Comparison of ENCODE assay signal across 1 cellular context in genomic region chr1:232805269-232806070, GRCh38.
TF ChIP-seq lines count a peak whose summit lies in the region.

TSS of gene MAP10 (plus strand) at chr1:232805416. CDS start at chr1:232805450, 34 bp downstream.

TF ChIP-seq in K562, 482 proteins besides CTCF, POLR2A, EP300 and RAD21 (continued from another document and continues in another):
- no peak for TF ChIP-seq DEAF1 (CRISPR knock-in tag; IDR thresholded peaks at IDR 0.05)
- TF ChIP-seq RCOR1 (IDR thresholded peaks at IDR 0.05; ENCODE audit: borderline replicate concordance in 1 of 2, low read depth in 2 of 2, low read length in 2 of 2), result no peak
- TF ChIP-seq RUNX1 (IDR thresholded peaks at IDR 0.05; ENCODE audit: low read depth), result no peak
- TF ChIP-seq FOXJ2 (tag; IDR thresholded peaks at IDR 0.05), result no peak
- TF ChIP-seq CBFA2T2 (conservative IDR thresholded peaks at IDR 0.05), result no peak
- TF ChIP-seq XRCC3 (IDR thresholded peaks at IDR 0.05), result no peak
- TF ChIP-seq CBX5 (IDR thresholded peaks at IDR 0.05; ENCODE audit: borderline replicate concordance, low read depth), result no peak
- no peak for TF ChIP-seq FOXJ3 (CRISPR knock-in tag; IDR thresholded peaks at IDR 0.05)
- TF ChIP-seq POLR3A (IDR thresholded peaks at IDR 0.05; ENCODE audit: borderline replicate concordance, extremely low read depth, insufficient read depth, insufficient read length), result no peak
- no peak for TF ChIP-seq ZNF584 (CRISPR knock-in tag; IDR thresholded peaks at IDR 0.05; ENCODE audit: low read depth)
- no peak for TF ChIP-seq SAFB (IDR thresholded peaks at IDR 0.05; ENCODE audit: borderline replicate concordance, low read depth, low read length)
- TF ChIP-seq MTA2 (IDR thresholded peaks at IDR 0.05; ENCODE audit: low read depth), result no peak
- no peak for TF ChIP-seq ASH1L (IDR thresholded peaks at IDR 0.05; ENCODE audit: borderline replicate concordance, low read depth, partially characterized antibody)
- TF ChIP-seq, protein P1, sequence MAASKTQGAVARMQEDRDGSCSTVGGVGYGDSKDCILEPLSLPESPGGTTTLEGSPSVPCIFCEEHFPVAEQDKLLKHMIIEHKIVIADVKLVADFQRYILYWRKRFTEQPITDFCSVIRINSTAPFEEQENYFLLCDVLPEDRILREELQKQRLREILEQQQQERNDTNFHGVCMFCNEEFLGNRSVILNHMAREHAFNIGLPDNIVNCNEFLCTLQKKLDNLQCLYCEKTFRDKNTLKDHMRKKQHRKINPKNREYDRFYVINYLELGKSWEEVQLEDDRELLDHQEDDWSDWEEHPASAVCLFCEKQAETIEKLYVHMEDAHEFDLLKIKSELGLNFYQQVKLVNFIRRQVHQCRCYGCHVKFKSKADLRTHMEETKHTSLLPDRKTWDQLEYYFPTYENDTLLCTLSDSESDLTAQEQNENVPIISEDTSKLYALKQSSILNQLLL (CRISPR knock-in tag; IDR thresholded peaks at IDR 0.05; ENCODE audit: borderline replicate concordance), result no peak
- no peak for TF ChIP-seq ZNF165 (CRISPR knock-in tag; IDR thresholded peaks at IDR 0.05; ENCODE audit: borderline replicate concordance)
- peak; percentile 99 for TF ChIP-seq CHD2 (IDR thresholded peaks at IDR 0.05; ENCODE audit: low read depth, low read length)
- TF ChIP-seq ZBTB8A (IDR thresholded peaks at IDR 0.05; ENCODE audit: partially characterized antibody), result no peak
- peak; percentile 42; the same call in 1 of the 2 replicates for TF ChIP-seq MYC (IDR thresholded peaks at IDR 0.05; ENCODE audit: low read depth, low read length)
- no peak for TF ChIP-seq MYC (CRISPR knock-in tag; IDR thresholded peaks at IDR 0.05; ENCODE audit: borderline replicate concordance, low read depth)
- no peak for TF ChIP-seq AFF4 (CRISPR knock-in tag; IDR thresholded peaks at IDR 0.05)
- TF ChIP-seq, protein P2, sequence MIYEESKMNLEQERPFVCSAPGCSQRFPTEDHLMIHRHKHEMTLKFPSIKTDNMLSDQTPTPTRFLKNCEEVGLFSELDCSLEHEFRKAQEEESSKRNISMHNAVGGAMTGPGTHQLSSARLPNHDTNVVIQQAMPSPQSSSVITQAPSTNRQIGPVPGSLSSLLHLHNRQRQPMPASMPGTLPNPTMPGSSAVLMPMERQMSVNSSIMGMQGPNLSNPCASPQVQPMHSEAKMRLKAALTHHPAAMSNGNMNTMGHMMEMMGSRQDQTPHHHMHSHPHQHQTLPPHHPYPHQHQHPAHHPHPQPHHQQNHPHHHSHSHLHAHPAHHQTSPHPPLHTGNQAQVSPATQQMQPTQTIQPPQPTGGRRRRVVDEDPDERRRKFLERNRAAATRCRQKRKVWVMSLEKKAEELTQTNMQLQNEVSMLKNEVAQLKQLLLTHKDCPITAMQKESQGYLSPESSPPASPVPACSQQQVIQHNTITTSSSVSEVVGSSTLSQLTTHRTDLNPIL (CRISPR knock-in tag; IDR thresholded peaks at IDR 0.05), result no peak
- TF ChIP-seq, protein P3, sequence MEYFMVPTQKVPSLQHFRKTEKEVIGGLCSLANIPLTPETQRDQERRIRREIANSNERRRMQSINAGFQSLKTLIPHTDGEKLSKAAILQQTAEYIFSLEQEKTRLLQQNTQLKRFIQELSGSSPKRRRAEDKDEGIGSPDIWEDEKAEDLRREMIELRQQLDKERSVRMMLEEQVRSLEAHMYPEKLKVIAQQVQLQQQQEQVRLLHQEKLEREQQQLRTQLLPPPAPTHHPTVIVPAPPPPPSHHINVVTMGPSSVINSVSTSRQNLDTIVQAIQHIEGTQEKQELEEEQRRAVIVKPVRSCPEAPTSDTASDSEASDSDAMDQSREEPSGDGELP (CRISPR knock-in tag; IDR thresholded peaks at IDR 0.05; ENCODE audit: borderline replicate concordance), result 0 out of 2 replicates have a peak, but pooled peaks have one; percentile 17
- TF ChIP-seq ZNF232 (CRISPR knock-in tag; IDR thresholded peaks at IDR 0.05), result no peak
- TF ChIP-seq ILF3 (IDR thresholded peaks at IDR 0.05; ENCODE audit: borderline replicate concordance), result no peak
- TF ChIP-seq CHD4 (IDR thresholded peaks at IDR 0.05; ENCODE audit: insufficient read depth, insufficient replicate concordance, low read depth, low read length, poor library complexity, severe bottlenecking), result no peak
- no peak for TF ChIP-seq SRSF3 (IDR thresholded peaks at IDR 0.05; ENCODE audit: insufficient read depth, low read length)
- TF ChIP-seq, protein P4, sequence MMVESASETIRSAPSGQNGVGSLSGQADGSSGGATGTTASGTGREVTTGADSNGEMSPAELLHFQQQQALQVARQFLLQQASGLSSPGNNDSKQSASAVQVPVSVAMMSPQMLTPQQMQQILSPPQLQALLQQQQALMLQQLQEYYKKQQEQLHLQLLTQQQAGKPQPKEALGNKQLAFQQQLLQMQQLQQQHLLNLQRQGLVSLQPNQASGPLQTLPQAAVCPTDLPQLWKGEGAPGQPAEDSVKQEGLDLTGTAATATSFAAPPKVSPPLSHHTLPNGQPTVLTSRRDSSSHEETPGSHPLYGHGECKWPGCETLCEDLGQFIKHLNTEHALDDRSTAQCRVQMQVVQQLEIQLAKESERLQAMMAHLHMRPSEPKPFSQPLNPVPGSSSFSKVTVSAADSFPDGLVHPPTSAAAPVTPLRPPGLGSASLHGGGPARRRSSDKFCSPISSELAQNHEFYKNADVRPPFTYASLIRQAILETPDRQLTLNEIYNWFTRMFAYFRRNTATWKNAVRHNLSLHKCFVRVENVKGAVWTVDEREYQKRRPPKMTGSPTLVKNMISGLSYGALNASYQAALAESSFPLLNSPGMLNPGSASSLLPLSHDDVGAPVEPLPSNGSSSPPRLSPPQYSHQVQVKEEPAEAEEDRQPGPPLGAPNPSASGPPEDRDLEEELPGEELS (CRISPR knock-in tag; IDR thresholded peaks at IDR 0.05; ENCODE audit: borderline replicate concordance), result no peak
- TF ChIP-seq ZFP1 (CRISPR knock-in tag; IDR thresholded peaks at IDR 0.05), result no peak
- no peak for TF ChIP-seq BRD9 (IDR thresholded peaks at IDR 0.05; ENCODE audit: low read depth, partially characterized antibody)
- peak; percentile 64; the same call in 1 of the 2 replicates for TF ChIP-seq ZBTB7A (IDR thresholded peaks at IDR 0.05; ENCODE audit: borderline replicate concordance, control insufficient read depth, low read depth, low read length)
- TF ChIP-seq YY1 (IDR thresholded peaks at IDR 0.05; ENCODE audit: borderline replicate concordance in 1 of 3, control insufficient read depth in 1 of 3, extremely low read depth in 1 of 3, insufficient read depth in 3 of 3, insufficient read length in 1 of 3, insufficient replicate concordance in 2 of 3, low read depth in 1 of 3, low read length in 2 of 3), result peak; percentile 56 to 86 (median 86)
- no peak for TF ChIP-seq FIP1L1 (IDR thresholded peaks at IDR 0.05; ENCODE audit: low read depth, low read length, poor library complexity, severe bottlenecking)
- TF ChIP-seq MBD2 (IDR thresholded peaks at IDR 0.05; ENCODE audit: borderline replicate concordance, low read depth), result no peak
- no peak for TF ChIP-seq HINFP (tag; conservative IDR thresholded peaks at IDR 0.05; ENCODE audit: low read depth)
- TF ChIP-seq RHOXF2B (CRISPR knock-in tag; conservative IDR thresholded peaks at IDR 0.05), result no peak
- no peak for TF ChIP-seq ZNF696 (CRISPR knock-in tag; conservative IDR thresholded peaks at IDR 0.05)
- no peak for TF ChIP-seq SIN3B (IDR thresholded peaks at IDR 0.05; ENCODE audit: low read depth)
- TF ChIP-seq ZNF24 (IDR thresholded peaks at IDR 0.05), result no peak
- TF ChIP-seq SIX5 (IDR thresholded peaks at IDR 0.05; ENCODE audit: borderline replicate concordance in 1 of 2, insufficient read depth in 1 of 2, low read depth in 1 of 2, low read length in 2 of 2), result no peak
- no peak for TF ChIP-seq SMAD3 (CRISPR knock-in tag; conservative IDR thresholded peaks at IDR 0.05)
- TF ChIP-seq SMARCA4 (IDR thresholded peaks at IDR 0.05), result no peak
- TF ChIP-seq ARHGAP35 (IDR thresholded peaks at IDR 0.05; ENCODE audit: partially characterized antibody), result peak; percentile 92
- TF ChIP-seq BCOR (IDR thresholded peaks at IDR 0.05), result no peak
- no peak for TF ChIP-seq CBX1 (IDR thresholded peaks at IDR 0.05; ENCODE audit: low read depth)
- no peak for TF ChIP-seq HMGN3 (IDR thresholded peaks at IDR 0.05; ENCODE audit: borderline replicate concordance, extremely low read depth, insufficient read length, low read depth, low read length)
- peak; percentile 70 for TF ChIP-seq CXXC5 (CRISPR knock-in tag; IDR thresholded peaks at IDR 0.05)
- no peak for TF ChIP-seq HMG20A (CRISPR knock-in tag; conservative IDR thresholded peaks at IDR 0.05)
- no peak for TF ChIP-seq TCF3 (CRISPR knock-in tag; IDR thresholded peaks at IDR 0.05)
- no peak for TF ChIP-seq ZNF518B (CRISPR knock-in tag; IDR thresholded peaks at IDR 0.05)
- 0 out of 2 replicates have a peak, but pooled peaks have one; percentile 19 for TF ChIP-seq CBFB (CRISPR knock-in tag; IDR thresholded peaks at IDR 0.05)
- no peak for TF ChIP-seq ZNF830 (CRISPR knock-in tag; IDR thresholded peaks at IDR 0.05)
- no peak for TF ChIP-seq CEBPB (tag; IDR thresholded peaks at IDR 0.05)
- TF ChIP-seq GABPA (tag; conservative IDR thresholded peaks at IDR 0.05; ENCODE audit: low read depth), result peak; percentile 63
- no peak for TF ChIP-seq ZNF431 (CRISPR knock-in tag; IDR thresholded peaks at IDR 0.05)
- TF ChIP-seq NONO (IDR thresholded peaks at IDR 0.05; ENCODE audit: low read depth in 2 of 2, low read length in 1 of 2), result no peak
